Comparison of ENCODE assay signal across 12 cellular contexts in the genomic region with DNA sequence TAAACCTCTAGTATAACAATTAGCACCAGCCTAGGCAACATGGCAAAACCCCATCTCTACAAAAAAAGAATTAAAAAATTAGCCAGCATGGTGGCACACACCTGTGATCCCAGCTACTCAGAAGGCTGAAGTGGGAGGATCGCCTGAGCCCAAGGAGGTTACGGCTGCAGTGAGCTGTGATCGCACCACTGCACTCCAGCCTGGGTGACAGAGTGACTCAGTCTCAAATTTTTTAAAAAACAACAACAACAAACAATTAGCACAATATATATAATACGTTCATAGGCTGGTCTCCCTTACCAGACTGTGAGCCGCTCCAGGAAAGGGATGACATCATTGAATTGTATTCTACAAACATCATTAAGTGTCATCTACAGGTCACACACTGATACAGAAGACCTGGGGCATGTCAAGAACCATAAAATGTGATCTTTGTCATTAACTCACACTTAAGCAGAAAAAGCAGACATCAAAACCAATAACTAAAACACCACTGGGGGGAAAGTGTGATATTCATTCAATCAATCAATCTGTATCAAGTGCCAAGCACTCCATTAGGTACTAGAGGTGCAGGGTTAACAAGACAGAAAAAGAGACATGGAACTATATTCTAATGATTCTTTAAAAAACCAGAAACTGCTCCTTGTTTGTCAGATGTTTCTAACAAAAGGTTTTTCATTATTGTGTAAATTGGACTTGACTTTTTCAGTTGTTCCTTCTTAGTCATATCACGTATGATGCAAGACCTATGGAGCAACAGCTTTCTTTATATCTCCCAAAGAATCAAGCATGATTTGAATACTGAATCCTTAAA. TPM values are rescaled to one million over a fixed set of nuclear protein-coding genes. Genes with fewer than 3 reads are reported as not detected.
DNase-seq lines count a peak whose midpoint lies in the region; ATAC-seq and TF ChIP-seq lines count a peak whose summit lies in the region.
"Had no signal": no experiment of that assay in that cellular context is flagged by ENCODE, and none has a peak within 500 bp of the region (broad histone marks: within the 10 kb centered on the region; RNA-seq: fewer than 3 reads in every experiment).

No MANE protein-coding gene starts in this region.

- H3K4me3 Mint-ChIP-seq in activated T-helper 1 cell treated with anti-CD3 and anti-CD28 coated beads, Interleukin-12 subunit alpha, Interleukin-12 subunit beta, Interleukin-2, Interleukin-4 antibody, amounts not matched to agents 30 ng/mL and 10 ng/mL and 1 ng/mL, durations not matched to agents 14 hours and 24 hours and 36 hours: no peak overlapping the region
- H3K4me3 Mint-ChIP-seq: H9 had no signal

- H3K36me3 ChIP-seq in HEK293 (ENCODE audit: control insufficient read depth in 2 of 2, insufficient read depth in 1 of 2, low read length in 2 of 2): no peaks in the 10 kb centered on the region
- H3K36me3 ChIP-seq: suprapubic skin had no signal

- no peak overlapping the region for H3K4me3 ChIP-seq in AG04450 (ENCODE audit: low read depth, low read length)
- no peak overlapping the region for H3K4me3 ChIP-seq in HEK293 (ENCODE audit: low read depth, low read length)
- H3K4me3 ChIP-seq: suprapubic skin had no signal

- H3K4me1 ChIP-seq in HEK293 (ENCODE audit: control insufficient read depth, insufficient read depth, low read length): peaks cover 15% of the 10 kb centered on the region; the same call in 1 of the 2 replicates

- no peak for TF ChIP-seq CTCF in AG04450 (IDR thresholded peaks at IDR 0.05; ENCODE audit: low read depth, low read length)
- no peak for TF ChIP-seq CTCF in HEK293 (tag by site-specific recombination; IDR thresholded peaks at IDR 0.05)
- no peak for TF ChIP-seq CTCF in omental fat pad (IDR thresholded peaks at IDR 0.05)

- POLR2A ChIA-PET in AG04450 (lab: Yijun Ruan, JAX) (no interaction called here), HEK293 (lab: Yijun Ruan, JAX) (interaction anchor here (1.4 to 3.2 kb wide), 2 partner anchors 17 to 18 kb away, joined by 3 to 13 read pairs; a partner anchor contains a TSS)

- intact Hi-C loops in activated T-helper 1 cell treated with anti-CD3 and anti-CD28 coated beads, Interleukin-12 subunit alpha, Interleukin-12 subunit beta, Interleukin-2, Interleukin-4 antibody, amounts not matched to agents 30 ng/mL and 10 ng/mL and 1 ng/mL, durations not matched to agents 14 hours and 24 hours and 36 hours (cut with micrococcal nuclease): loop anchor here (1.0 to 2.0 kb wide), 3 partner anchors 8 to 14 kb away; no protein-coding TSS in a partner anchor
- intact Hi-C loops in left colon (cut with DNase I, micrococcal nuclease): no loop called here
- intact Hi-C loops in posterior vena cava (cut with DNase I): no loop called here

- H3K9me3 Mint-ChIP-seq in activated T-helper 1 cell treated with anti-CD3 and anti-CD28 coated beads, Interleukin-12 subunit alpha, Interleukin-12 subunit beta, Interleukin-2, Interleukin-4 antibody, amounts not matched to agents 30 ng/mL and 10 ng/mL and 1 ng/mL, durations not matched to agents 14 hours and 24 hours and 36 hours: no peaks in the 10 kb centered on the region
- H3K9me3 Mint-ChIP-seq: H9 had no signal

- H3K9me3 ChIP-seq in AG04450 (ENCODE audit: control insufficient read depth, insufficient read depth, low read length) (no peaks in the 10 kb centered on the region), HEK293 (ENCODE audit: control insufficient read depth, insufficient read depth, low read depth, low read length) (no peaks in the 10 kb centered on the region)
- H3K9me3 ChIP-seq: suprapubic skin had no signal

- CTCF ChIA-PET in AG04450 (lab: Charles Lee): interaction anchor here (0.6 to 2.2 kb wide), 3 partner anchors 18 to 130 kb away, joined by 3 to 7 read pairs (median 4); a partner anchor contains a TSS
- CTCF ChIA-PET in HEK293 (lab: Yijun Ruan, JAX): interaction anchor here (0.6 to 5.2 kb wide), 5 partner anchors 16 to 191 kb away, joined by 3 to 29 read pairs (median 4); a partner anchor contains a TSS

- ATAC-seq in left colon (peak; percentile 48), omental fat pad (ENCODE audit: low FRiP score) (no peak), GM21723 (IDR thresholded peaks at IDR 0.05; ENCODE audit: unreplicated experiment) (no peak)

- DNase-seq in AG04450 (ENCODE audit: low read depth, low spot score) (peak; percentile 15), left colon (no peak), omental fat pad (ENCODE audit: low spot score) (no peak), posterior vena cava (ENCODE audit: low spot score) (no peak), HPDE6-E6E7 (ENCODE audit: extremely low spot score) (no peak)
- no peak for DNase-seq in activated T-helper 1 cell treated with anti-CD3 and anti-CD28 coated beads, Interleukin-12 subunit alpha, Interleukin-12 subunit beta, Interleukin-2, Interleukin-4 antibody, amounts not matched to agents 30 ng/mL and 10 ng/mL and 1 ng/mL, durations not matched to agents 14 hours and 24 hours and 36 hours (ENCODE audit: low spot score)
- DNase-seq: activated CD4-positive, alpha-beta T cell treated with anti-CD3 and anti-CD28 coated beads for 1 hour; H9; NCI-H1436 treated with DMSO at 0.1 percent for 48 hours had no signal

- peak overlapping the region; percentile 70 for H3K27ac Mint-ChIP-seq in activated T-helper 1 cell treated with anti-CD3 and anti-CD28 coated beads, Interleukin-12 subunit alpha, Interleukin-12 subunit beta, Interleukin-2, Interleukin-4 antibody, amounts not matched to agents 30 ng/mL and 10 ng/mL and 1 ng/mL, durations not matched to agents 14 hours and 24 hours and 36 hours
- H3K27ac Mint-ChIP-seq: H9 had no signal

- H3K4me1 Mint-ChIP-seq in activated T-helper 1 cell treated with anti-CD3 and anti-CD28 coated beads, Interleukin-12 subunit alpha, Interleukin-12 subunit beta, Interleukin-2, Interleukin-4 antibody, amounts not matched to agents 30 ng/mL and 10 ng/mL and 1 ng/mL, durations not matched to agents 14 hours and 24 hours and 36 hours (ENCODE audit: low read depth): peaks cover 62% of the 10 kb centered on the region

- peaks cover 21% of the 10 kb centered on the region for H3K36me3 Mint-ChIP-seq in activated T-helper 1 cell treated with anti-CD3 and anti-CD28 coated beads, Interleukin-12 subunit alpha, Interleukin-12 subunit beta, Interleukin-2, Interleukin-4 antibody, amounts not matched to agents 30 ng/mL and 10 ng/mL and 1 ng/mL, durations not matched to agents 14 hours and 24 hours and 36 hours (ENCODE audit: low read depth)

- no peaks in the 10 kb centered on the region for H3K27me3 ChIP-seq in AG04450 (ENCODE audit: control insufficient read depth, insufficient read depth, low read length)
- H3K27me3 ChIP-seq: suprapubic skin had no signal

- no peaks in the 10 kb centered on the region for H3K27me3 Mint-ChIP-seq in activated T-helper 1 cell treated with anti-CD3 and anti-CD28 coated beads, Interleukin-12 subunit alpha, Interleukin-12 subunit beta, Interleukin-2, Interleukin-4 antibody, amounts not matched to agents 30 ng/mL and 10 ng/mL and 1 ng/mL, durations not matched to agents 14 hours and 24 hours and 36 hours (ENCODE audit: insufficient read depth)

- no peak overlapping the region for H3K27ac ChIP-seq in AG04450 (ENCODE audit: low read depth, low read length)
- H3K27ac ChIP-seq in HEK293 (ENCODE audit: extremely low read depth, low read depth, low read length): no peak overlapping the region
- H3K27ac ChIP-seq: suprapubic skin had no signal

TF ChIP-seq in HEK293, 187 proteins besides CTCF, POLR2A, EP300 and RAD21 (continues in another document):
- TF ChIP-seq ZNF585B (tag by site-specific recombination; IDR thresholded peaks at IDR 0.05): no peak
- TF ChIP-seq ZNF266 (tag by site-specific recombination; IDR thresholded peaks at IDR 0.05; ENCODE audit: low read depth): no peak
- no peak for TF ChIP-seq ZNF623 (tag by site-specific recombination; IDR thresholded peaks at IDR 0.05)
- TF ChIP-seq ZNF658 (tag by site-specific recombination; IDR thresholded peaks at IDR 0.05): no peak
- no peak for TF ChIP-seq ZNF423 (tag by site-specific recombination; IDR thresholded peaks at IDR 0.05)
- TF ChIP-seq ZNF830 (tag by site-specific recombination; IDR thresholded peaks at IDR 0.05; ENCODE audit: low read depth): no peak
- TF ChIP-seq ZNF292 (tag by site-specific recombination; IDR thresholded peaks at IDR 0.05; ENCODE audit: borderline replicate concordance, low read depth): no peak
- peak; percentile 98 for TF ChIP-seq BCL11A (tag by site-specific recombination; IDR thresholded peaks at IDR 0.05; ENCODE audit: low read depth)
- TF ChIP-seq, protein P1, sequence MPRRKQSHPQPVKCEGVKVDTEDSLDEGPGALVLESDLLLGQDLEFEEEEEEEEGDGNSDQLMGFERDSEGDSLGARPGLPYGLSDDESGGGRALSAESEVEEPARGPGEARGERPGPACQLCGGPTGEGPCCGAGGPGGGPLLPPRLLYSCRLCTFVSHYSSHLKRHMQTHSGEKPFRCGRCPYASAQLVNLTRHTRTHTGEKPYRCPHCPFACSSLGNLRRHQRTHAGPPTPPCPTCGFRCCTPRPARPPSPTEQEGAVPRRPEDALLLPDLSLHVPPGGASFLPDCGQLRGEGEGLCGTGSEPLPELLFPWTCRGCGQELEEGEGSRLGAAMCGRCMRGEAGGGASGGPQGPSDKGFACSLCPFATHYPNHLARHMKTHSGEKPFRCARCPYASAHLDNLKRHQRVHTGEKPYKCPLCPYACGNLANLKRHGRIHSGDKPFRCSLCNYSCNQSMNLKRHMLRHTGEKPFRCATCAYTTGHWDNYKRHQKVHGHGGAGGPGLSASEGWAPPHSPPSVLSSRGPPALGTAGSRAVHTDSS (tag by site-specific recombination; IDR thresholded peaks at IDR 0.05): no peak
- TF ChIP-seq ZNF785 (tag by site-specific recombination; IDR thresholded peaks at IDR 0.05): no peak
- TF ChIP-seq ZNF629 (tag by site-specific recombination; IDR thresholded peaks at IDR 0.05): peak; percentile 97
- TF ChIP-seq ZNF776 (tag by site-specific recombination; IDR thresholded peaks at IDR 0.05; ENCODE audit: borderline replicate concordance): no peak

RNA-seq across cellular contexts. Expression of a gene that starts 17.8 kb away (rescaled TPM):
- polyA plus RNA-seq in AG04450 (2011; rRNA removed): 16.1 and 17.0 TPM in 2 replicates
- polyA minus RNA-seq in AG04450 (2011; rRNA and poly(A)+ RNA removed): 17.2 and 20.4 TPM in 2 replicates
- 12.2 and 13.4 TPM in 2 replicates for total RNA-seq in activated T-helper 1 cell treated with anti-CD3 and anti-CD28 coated beads, Interleukin-12 subunit alpha, Interleukin-12 subunit beta, Interleukin-2, Interleukin-4 antibody, amounts not matched to agents 30 ng/mL and 10 ng/mL and 1 ng/mL, durations not matched to agents 14 hours and 24 hours and 36 hours
- 10 to 100 TPM; 17.5 to 18.9 TPM for total RNA-seq in left colon
- total RNA-seq in omental fat pad: 10 to 100 TPM; 31.4 to 53.0 (median 47.2) TPM
- 10 to 100 TPM; 15.0 to 16.4 TPM for total RNA-seq in posterior vena cava

RNA-seq across cellular contexts. Expression of a gene that starts 48.0 kb away (rescaled TPM):
- polyA plus RNA-seq in AG04450 (2011; rRNA removed): 6.7 and 8.9 TPM in 2 replicates
- 3.3 and 4.1 TPM in 2 replicates for polyA minus RNA-seq in AG04450 (2011; rRNA and poly(A)+ RNA removed)
- 3.7 and 4.2 TPM in 2 replicates for total RNA-seq in activated T-helper 1 cell treated with anti-CD3 and anti-CD28 coated beads, Interleukin-12 subunit alpha, Interleukin-12 subunit beta, Interleukin-2, Interleukin-4 antibody, amounts not matched to agents 30 ng/mL and 10 ng/mL and 1 ng/mL, durations not matched to agents 14 hours and 24 hours and 36 hours
- total RNA-seq in left colon: 10 to 100 TPM in 1 of 2 donors, 1 to 10 TPM in 1; 9.0 to 11.0 TPM
- total RNA-seq in omental fat pad: 1 to 10 TPM; 4.7 to 9.7 (median 6.9) TPM
- total RNA-seq in posterior vena cava: 1 to 10 TPM; 4.4 to 4.7 TPM
